ENCODE assay signal across 8 cellular contexts in genomic region chr7:2864999-2865670, GRCh38.
DNase-seq lines count a peak whose midpoint lies in the region; ATAC-seq and TF ChIP-seq lines count a peak whose summit lies in the region.

No MANE protein-coding gene starts in this region.

- no peaks in the 10 kb centered on the region for H3K36me3 ChIP-seq in brain microvascular endothelial cell (replicated peaks)

- DNase-seq in activated gamma-delta T cell treated with Interleukin-2 at 50 U/mL for 16 hours = peak; percentile 72
- DNase-seq in activated gamma-delta T cell (lab: John Stamatoyannopoulos, UW) = no peak
- DNase-seq in NAMALWA (ENCODE audit: low spot score) = peak; percentile 92
- DNase-seq in brain microvascular endothelial cell = peak; percentile 60
- DNase-seq in islet precursor cell = peak; percentile 72
- peak; percentile 56 for DNase-seq in stimulated activated CD4-positive, alpha-beta T cell treated with anti-CD3 and anti-CD28 coated beads, Interleukin-2, amount 100 ng/mL, for 4 hours (ENCODE audit: low read depth)

- H3K27me3 ChIP-seq in brain microvascular endothelial cell (replicated peaks) = no peaks in the 10 kb centered on the region

- no peak overlapping the region for H3K4me3 ChIP-seq in brain microvascular endothelial cell (ENCODE audit: low read depth, low read length)

- H3K27ac ChIP-seq in VCaP (no peak overlapping the region), brain microvascular endothelial cell (no peak overlapping the region)

- no peak for ATAC-seq in HG03469 (IDR thresholded peaks at IDR 0.05; ENCODE audit: unreplicated experiment)

- TF ChIP-seq CTCF in VCaP (conservative IDR thresholded peaks at IDR 0.05) (peak; percentile 92), brain microvascular endothelial cell (IDR thresholded peaks at IDR 0.05; ENCODE audit: low read depth, low read length, missing control alignments) (peak; percentile 91)

- in situ Hi-C loops in brain microvascular endothelial cell (cut with HindIII; ENCODE audit: low pct_ligation_motif_present, low sequenced_read_pairs) = no loop called here
